Comparison of ENCODE assay signal across 8 cellular contexts in the genomic region with DNA sequence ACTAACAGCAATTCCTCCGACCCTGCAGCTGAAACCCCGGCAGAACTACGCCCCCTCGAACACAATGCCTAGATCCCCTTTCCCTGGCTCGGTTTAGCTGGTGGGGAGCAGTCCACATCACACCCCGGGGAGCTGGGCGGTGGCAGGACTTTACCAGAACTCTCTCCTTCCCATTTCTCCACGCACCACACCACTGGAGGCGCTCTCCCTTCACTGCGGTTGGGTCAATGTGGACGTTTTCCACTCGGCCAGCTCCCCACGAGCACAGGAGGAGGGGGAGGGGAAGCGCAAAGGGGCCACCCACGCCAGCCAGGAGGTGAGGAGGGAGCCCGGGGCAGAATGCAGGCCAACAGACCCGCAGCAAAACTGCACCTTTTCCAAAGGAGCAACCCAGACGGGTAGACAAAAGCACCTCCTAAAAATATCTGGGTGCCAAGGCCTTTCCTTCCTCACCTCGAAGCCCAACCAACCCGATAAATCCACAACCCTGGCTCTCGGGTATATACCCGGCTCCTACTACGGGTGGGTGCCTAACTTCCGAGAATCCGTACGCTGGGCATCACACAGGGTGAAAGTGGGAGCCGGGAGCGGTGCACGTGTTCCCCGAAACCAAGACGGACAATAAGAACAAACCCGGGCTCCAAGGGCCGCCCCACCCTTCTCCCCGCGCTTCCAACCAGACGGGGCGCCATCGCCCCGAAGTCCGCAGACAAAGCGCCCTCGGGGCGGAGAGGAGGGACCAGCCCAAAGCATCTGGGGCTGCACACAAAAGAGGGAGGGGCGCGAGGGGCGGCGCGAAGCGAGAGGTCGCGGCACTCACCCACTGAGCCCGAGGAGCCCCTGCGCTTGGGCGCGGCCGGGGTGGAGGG. TPM values are rescaled to one million over a fixed set of nuclear protein-coding genes. Genes with fewer than 3 reads are reported as not detected.
DNase-seq lines count a peak whose midpoint lies in the region; ATAC-seq and TF ChIP-seq lines count a peak whose summit lies in the region.

No MANE protein-coding gene starts in this region.

- TF ChIP-seq CTCF in PC-9 (conservative IDR thresholded peaks at IDR 0.05), result peak; percentile 65; the same call in 1 of the 2 replicates

- H3K4me3 ChIP-seq in PC-9 (peak overlapping the region; percentile 93), mucosa of rectum (ENCODE audit: low read length in 2 of 2) (peak overlapping the region; percentile 91 to 97)

- peak overlapping the region; percentile 96 to 99 for H3K9ac ChIP-seq in mucosa of rectum (ENCODE audit: low read depth in 1 of 2, low read length in 2 of 2)

- CTCF ChIA-PET in PC-9 (lab: Charles Lee), result interaction anchor here (0.6 to 2.5 kb wide), 8 partner anchors 31 to 149 kb away, joined by 3 to 7 read pairs (median 4); no protein-coding TSS in a partner anchor

- peaks cover 49 to 51% (median 51%) of the 10 kb centered on the region in 3 donors for H3K4me1 Mint-ChIP-seq in IgD-negative memory B cell
- H3K4me1 Mint-ChIP-seq in activated T-cell treated with anti-CD3 and anti-CD28 coated beads, Interleukin-2, amount 50 U/mL, for 72 hours (ENCODE audit: low read depth), result peaks cover 66% of the 10 kb centered on the region
- H3K4me1 Mint-ChIP-seq in stimulated activated naive B cell treated with anti-CD40 and anti-IgM and Interleukin-4, amounts not matched to agents 10 μg/mL and 1 μg/mL and 100 μg/mL, for 72 hours, result peaks cover 26 to 60% of the 10 kb centered on the region in 2 donors

- H2AFZ ChIP-seq in PC-9, result peak overlapping the region; percentile 46

- DNase-seq in A172 (ENCODE audit: low spot score) (peak; percentile 70), PC-9 (peak; percentile 62 to 76)
- peak; percentile 78 to 86 for DNase-seq in activated T-cell treated with anti-CD3 and anti-CD28 coated beads, Interleukin-2, amount 50 U/mL, for 72 hours
- peak; percentile 54 for DNase-seq in stimulated activated naive B cell treated with anti-CD40 and anti-IgM and Interleukin-4, amounts not matched to agents 10 μg/mL and 1 μg/mL and 100 μg/mL, for 72 hours

- H3K9me3 ChIP-seq in PC-9 (ENCODE audit: insufficient read depth, low read depth), result no peaks in the 10 kb centered on the region
- H3K9me3 ChIP-seq in mucosa of rectum (ENCODE audit: control insufficient read depth in 2 of 2, low read length in 2 of 2), result no peaks in the 10 kb centered on the region

- H3K9me2 ChIP-seq in PC-9 (ENCODE audit: insufficient read depth), result no peaks in the 10 kb centered on the region

- H3K36me3 ChIP-seq in PC-9 (ENCODE audit: low read depth), result peaks cover 38% of the 10 kb centered on the region
- H3K36me3 ChIP-seq in mucosa of rectum (ENCODE audit: control insufficient read depth in 2 of 2, insufficient read depth in 2 of 2, low read length in 2 of 2), result no peaks in the 10 kb centered on the region

- BruUV-seq in PC-9 (replicated peaks; lab: Mats Ljungman, UMichigan), result TSS peak; percentile 35

- no peaks in the 10 kb centered on the region for H3K27me3 Mint-ChIP-seq in IgD-negative memory B cell
- no peaks in the 10 kb centered on the region for H3K27me3 Mint-ChIP-seq in activated T-cell treated with anti-CD3 and anti-CD28 coated beads, Interleukin-2, amount 50 U/mL, for 72 hours (ENCODE audit: low read depth)
- no peaks in the 10 kb centered on the region for H3K27me3 Mint-ChIP-seq in stimulated activated naive B cell treated with anti-CD40 and anti-IgM and Interleukin-4, amounts not matched to agents 10 μg/mL and 1 μg/mL and 100 μg/mL, for 72 hours

- H3K27ac ChIP-seq in PC-9, result peak overlapping the region; percentile 96
- peak overlapping the region; percentile 99 to 100 for H3K27ac ChIP-seq in mucosa of rectum (ENCODE audit: low read depth in 2 of 2, low read length in 2 of 2)

- POLR2A ChIA-PET in PC-9 (lab: Charles Lee; ENCODE audit: unreplicated experiment), result interaction anchor here (0.6 to 2.6 kb wide), 7 partner anchors 12 to 456 kb away, joined by 3 to 16 read pairs (median 3); no protein-coding TSS in a partner anchor

- H3K79me2 ChIP-seq in PC-9 (ENCODE audit: low read depth), result peaks cover 83% of the 10 kb centered on the region

- peaks cover 2% of the 10 kb centered on the region for H3K36me3 Mint-ChIP-seq in IgD-negative memory B cell
- peaks cover 4 to 5% of the 10 kb centered on the region in 2 donors for H3K36me3 Mint-ChIP-seq in activated T-cell treated with anti-CD3 and anti-CD28 coated beads, Interleukin-2, amount 50 U/mL, for 72 hours (ENCODE audit: insufficient read depth in 2 of 2)
- H3K36me3 Mint-ChIP-seq in stimulated activated naive B cell treated with anti-CD40 and anti-IgM and Interleukin-4, amounts not matched to agents 10 μg/mL and 1 μg/mL and 100 μg/mL, for 72 hours, result peaks cover 6 to 24% of the 10 kb centered on the region in 2 donors

- no peaks in the 10 kb centered on the region for H3K9me3 Mint-ChIP-seq in IgD-negative memory B cell
- H3K9me3 Mint-ChIP-seq in activated T-cell treated with anti-CD3 and anti-CD28 coated beads, Interleukin-2, amount 50 U/mL, for 72 hours, result no peaks in the 10 kb centered on the region
- H3K9me3 Mint-ChIP-seq in stimulated activated naive B cell treated with anti-CD40 and anti-IgM and Interleukin-4, amounts not matched to agents 10 μg/mL and 1 μg/mL and 100 μg/mL, for 72 hours, result no peaks in the 10 kb centered on the region

- H3F3A ChIP-seq in PC-9 (ENCODE audit: insufficient read depth, low read depth), result peaks cover 58% of the 10 kb centered on the region

- peak overlapping the region; percentile 93 for H3K4me2 ChIP-seq in PC-9

- ATAC-seq in GM18502 (IDR thresholded peaks at IDR 0.05; ENCODE audit: poor library complexity, unreplicated experiment), result peak; percentile 15
- peak; percentile 34 to 44 for ATAC-seq in activated T-cell treated with anti-CD3 and anti-CD28 coated beads, Interleukin-2, amount 50 U/mL, for 72 hours (replicated peaks in 1 of 2)
- ATAC-seq in esophagus mucosa, result peak; percentile 43
- ATAC-seq in stimulated activated naive B cell treated with anti-CD40 and anti-IgM and Interleukin-4, amounts not matched to agents 10 μg/mL and 1 μg/mL and 100 μg/mL, for 72 hours (replicated peaks), result peak; percentile 15 to 20

- H3K27me3 ChIP-seq in PC-9 (ENCODE audit: insufficient read depth, low read depth) (no peaks in the 10 kb centered on the region), mucosa of rectum (ENCODE audit: control insufficient read depth in 2 of 2, insufficient read depth in 2 of 2, low read length in 2 of 2) (no peaks in the 10 kb centered on the region)

- peaks cover 48% of the 10 kb centered on the region for H4K20me1 ChIP-seq in PC-9 (ENCODE audit: insufficient read depth)

- H3K27ac Mint-ChIP-seq in IgD-negative memory B cell, result peak overlapping the region; percentile 86 to 96 (median 87)
- H3K27ac Mint-ChIP-seq in activated T-cell treated with anti-CD3 and anti-CD28 coated beads, Interleukin-2, amount 50 U/mL, for 72 hours, result peak overlapping the region; percentile 64
- peak overlapping the region; percentile 96 for H3K27ac Mint-ChIP-seq in stimulated activated naive B cell treated with anti-CD40 and anti-IgM and Interleukin-4, amounts not matched to agents 10 μg/mL and 1 μg/mL and 100 μg/mL, for 72 hours

- H3K4me1 ChIP-seq in PC-9 (replicated peaks; ENCODE audit: insufficient read depth), result peaks cover 48% of the 10 kb centered on the region
- H3K4me1 ChIP-seq in mucosa of rectum (ENCODE audit: control insufficient read depth in 2 of 2, insufficient read depth in 2 of 2, low read length in 2 of 2), result peaks cover 16 to 18% of the 10 kb centered on the region in 2 donors

- peak overlapping the region; percentile 94 to 100 (median 100) for H3K4me3 Mint-ChIP-seq in IgD-negative memory B cell
- peak overlapping the region; percentile 98 to 100 for H3K4me3 Mint-ChIP-seq in activated T-cell treated with anti-CD3 and anti-CD28 coated beads, Interleukin-2, amount 50 U/mL, for 72 hours
- H3K4me3 Mint-ChIP-seq in stimulated activated naive B cell treated with anti-CD40 and anti-IgM and Interleukin-4, amounts not matched to agents 10 μg/mL and 1 μg/mL and 100 μg/mL, for 72 hours, result peak overlapping the region; percentile 86 to 99

- intact Hi-C loops in PC-9 (cut with micrococcal nuclease; ENCODE audit: unreplicated experiment), result loop anchor here (1.0 to 5.0 kb wide), 2 partner anchors 67 to 119 kb away; no protein-coding TSS in a partner anchor

RNA-seq across cellular contexts. Expression of a gene that starts 1.1 kb away (rescaled TPM):
- total RNA-seq in A172 (2014; rRNA removed; shearing (Covaris generic)), result 256 and 361 TPM in 2 replicates
- 50.9 TPM for polyA plus RNA-seq in IgD-negative memory B cell
- 342 and 343 TPM in 2 replicates for total RNA-seq in PC-9 (2021)
- 10 to 100 TPM; 78.8 to 83.3 TPM for total RNA-seq in activated T-cell treated with anti-CD3 and anti-CD28 coated beads, Interleukin-2, amount 50 U/mL, for 72 hours
- total RNA-seq in esophagus mucosa, result 137 TPM

Comparison
In these comparisons a context has a peak if more than half of its experiments do, and no peak if none do; other contexts are left out.
1. Peak in every context shown above with its lines: DNase-seq, ATAC-seq, H3K4me3 ChIP-seq and H3K27ac ChIP-seq.